In genomic region chr2:169141713-169142352, GRCh38 we compare ENCODE assay signal across 8 cellular contexts.
DNase-seq lines count a peak whose midpoint lies in the region; ATAC-seq and TF ChIP-seq lines count a peak whose summit lies in the region.

No MANE protein-coding gene starts in this region.

- H3K4me1 ChIP-seq in SJCRH30: no peaks in the 10 kb centered on the region

- H3K9me3 ChIP-seq in SJCRH30 (replicated peaks): no peaks in the 10 kb centered on the region

- no peaks in the 10 kb centered on the region for H3K36me3 ChIP-seq in SJCRH30

- no peak overlapping the region for H3K27ac ChIP-seq in SJCRH30

- TF ChIP-seq CTCF in AG10803 (conservative IDR thresholded peaks at IDR 0.05; ENCODE audit: low read length) (peak; percentile 82), retinal pigment epithelial cell (conservative IDR thresholded peaks at IDR 0.05; ENCODE audit: low read depth, low read length) (peak; percentile 98)

- H3K4me3 ChIP-seq in AG10803 (ENCODE audit: low read length): no peak overlapping the region
- no peak overlapping the region for H3K4me3 ChIP-seq in SJCRH30
- no peak overlapping the region for H3K4me3 ChIP-seq in retinal pigment epithelial cell (ENCODE audit: low read length)

- DNase-seq in AG10803 (ENCODE audit: low read depth) (peak; percentile 37), HT1080 (ENCODE audit: low read depth) (peak; percentile 65), SJCRH30 (peak; percentile 32 to 75), Right ventricle myocardium superior (no peak), retinal pigment epithelial cell (ENCODE audit: low read depth) (no peak)
- peak in 3 of 4 experiments; percentile 16 to 27 (median 22) for DNase-seq in activated naive CD4-positive, alpha-beta T cell (lab: John Stamatoyannopoulos, UW)

- intact Hi-C loops in Right ventricle myocardium superior (cut with DNase I): no loop called here

- ATAC-seq in GM18868 (IDR thresholded peaks at IDR 0.05; ENCODE audit: unreplicated experiment) (peak; percentile 76), Right ventricle myocardium superior (ENCODE audit: poor library complexity) (peak; percentile 49), GM21423 (IDR thresholded peaks at IDR 0.05; ENCODE audit: unreplicated experiment) (no peak)

- H3K27me3 ChIP-seq in SJCRH30: no peaks in the 10 kb centered on the region

Comparison
In these comparisons a context has a peak if more than half of its experiments do, and no peak if none do; other contexts are left out.
1. DNase-seq: peak in AG10803 (single experiment), HT1080 (single experiment), SJCRH30 (2 of 2) and activated naive CD4-positive, alpha-beta T cell (3 of 4); none in Right ventricle myocardium superior (single experiment) and retinal pigment epithelial cell (single experiment).